34 cellular contexts compared by ENCODE assay signal in genomic region chr10:121486906-121487305, GRCh38.
"Had no signal": no experiment of that assay in that cellular context is flagged by ENCODE, and none has a peak within 500 bp of the region (broad histone marks: within the 10 kb centered on the region; RNA-seq: fewer than 3 reads in every experiment).

No MANE protein-coding gene starts in this region.

- H3K27ac Mint-ChIP-seq: activated B cell treated with CpG ODN at 0.5 μM for 24 hours; activated CD4-positive, alpha-beta memory T cell treated with anti-CD3 and anti-CD28 coated beads for 36 hours; activated naive CD4-positive, alpha-beta T cell treated with anti-CD3 and anti-CD28 coated beads for 36 hours; activated naive CD4-positive, alpha-beta T cell treated with anti-CD3 and anti-CD28 coated beads, Interleukin-2, amount 50 U/mL, for 72 hours; activated T-helper 1 cell treated with anti-CD3 and anti-CD28 coated beads, Interleukin-12 subunit alpha, Interleukin-12 subunit beta, Interleukin-2, Interleukin-4 antibody, amounts not matched to agents 30 ng/mL and 10 ng/mL and 1 ng/mL, durations not matched to agents 14 hours and 24 hours and 36 hours had no signal

- H3K4me1 Mint-ChIP-seq: activated B cell treated with CpG ODN at 0.5 μM for 24 hours had no signal

- H3K4me1 ChIP-seq: ascending aorta had no signal

- DNase-seq: activated B cell treated with CpG ODN at 0.5 μM for 24 hours; activated CD4-positive, alpha-beta memory T cell treated with anti-CD3 and anti-CD28 coated beads for 36 hours; activated CD4-positive, alpha-beta T cell treated with anti-CD3 and anti-CD28 coated beads for 4 hours; activated CD4-positive, alpha-beta T cell treated with anti-CD3 and anti-CD28 coated beads, Interleukin-2, amount 50 U/mL, for 1 hour; activated CD4-positive, CD25-positive, alpha-beta regulatory T cell treated with anti-CD3 and anti-CD28 coated beads, Interleukin-2, amount 50 U/mL, for 72 hours; activated CD8-positive, alpha-beta memory T cell treated with anti-CD3 and anti-CD28 coated beads, Interleukin-2, amount 50 U/mL, for 4 hours; activated gamma-delta T cell treated with Interleukin-2 at 50 U/mL for 16 hours; activated naive CD4-positive, alpha-beta T cell treated with anti-CD3 and anti-CD28 coated beads for 36 hours; activated T-cell treated with anti-CD3 and anti-CD28 coated beads for 4 hours; activated T-cell treated with anti-CD3 and anti-CD28 coated beads, Interleukin-2, amount 50 U/mL, for 4 hours; amniotic stem cell; Kasumi-1; KG1; MM.1S; MV-4-11; NCI-H1092; NCI-H1436 treated with DMSO at 0.1 percent for 48 hours; NCI-H1694 treated with DMSO at 0.1 percent for 48 hours; NCI-H2029; NCI-H345; NCI-H524 treated with DMSO at 0.1 percent for 48 hours; NK-92 treated with Interleukin-12 subunit alpha and Interleukin-12 subunit beta, amount 100 ng/mL, for 24 hours; PC-9; Right ventricle myocardium superior; SW 1271; T-helper 1 cell; T-helper 2 cell; T-helper 9 cell had no signal

- H3K27me3 Mint-ChIP-seq: activated B cell treated with CpG ODN at 0.5 μM for 24 hours; activated CD4-positive, alpha-beta memory T cell treated with anti-CD3 and anti-CD28 coated beads for 36 hours had no signal

- H3K4me3 Mint-ChIP-seq: activated B cell treated with CpG ODN at 0.5 μM for 24 hours; activated CD4-positive, alpha-beta memory T cell treated with anti-CD3 and anti-CD28 coated beads for 36 hours; activated naive CD4-positive, alpha-beta T cell treated with anti-CD3 and anti-CD28 coated beads for 36 hours; activated T-cell treated with anti-CD3 and anti-CD28 coated beads, Interleukin-2, amount 50 U/mL, for 4 hours; activated T-helper 1 cell treated with anti-CD3 and anti-CD28 coated beads, Interleukin-12 subunit alpha, Interleukin-12 subunit beta, Interleukin-2, Interleukin-4 antibody, amounts not matched to agents 30 ng/mL and 10 ng/mL and 1 ng/mL, durations not matched to agents 14 hours and 24 hours and 36 hours had no signal

- H3K27ac ChIP-seq: ascending aorta, cardiac muscle cell, PC-9, RWPE1, VCaP had no signal

- H3K9me3 Mint-ChIP-seq: activated B cell treated with CpG ODN at 0.5 μM for 24 hours; activated CD4-positive, alpha-beta memory T cell treated with anti-CD3 and anti-CD28 coated beads for 36 hours; activated T-cell treated with anti-CD3 and anti-CD28 coated beads, Interleukin-2, amount 50 U/mL, for 4 hours had no signal

- H3K9me3 ChIP-seq: ascending aorta had no signal

- H3K4me3 ChIP-seq: ascending aorta, cardiac muscle cell, PC-9 had no signal

- ATAC-seq: activated naive CD4-positive, alpha-beta T cell treated with anti-CD3 and anti-CD28 coated beads, Interleukin-2, amount 50 U/mL, for 72 hours; activated T-cell treated with anti-CD3 and anti-CD28 coated beads, Interleukin-2, amount 50 U/mL, for 4 hours had no signal

- H3K36me3 Mint-ChIP-seq: activated CD4-positive, alpha-beta memory T cell treated with anti-CD3 and anti-CD28 coated beads for 36 hours; activated naive CD4-positive, alpha-beta T cell treated with anti-CD3 and anti-CD28 coated beads, Interleukin-2, amount 50 U/mL, for 72 hours had no signal

- H3K27me3 ChIP-seq: ascending aorta, cardiac muscle cell had no signal
